6 cellular contexts compared by ENCODE assay signal in genomic region chr11:66230978-66231377, GRCh38.
"Had no signal": no experiment of that assay in that cellular context is flagged by ENCODE, and none has a peak within 500 bp of the region (broad histone marks: within the 10 kb centered on the region; RNA-seq: fewer than 3 reads in every experiment).

No MANE protein-coding gene starts in this region.

- H3K27ac ChIP-seq: GM23248 had no signal

- FAIRE-seq: HepG2 had no signal

- ATAC-seq: HepG2 had no signal

- DNase-seq: GM23248, GOT3, KBM-7 had no signal

- H3K9me3 ChIP-seq: HAP-1 had no signal

- H3K4me3 ChIP-seq: GM23248, HAP-1 had no signal

- H2AFZ ChIP-seq: GM23248 had no signal

- H3K4me1 ChIP-seq: HAP-1 had no signal

- H3K27me3 Mint-ChIP-seq: IgD-negative memory B cell had no signal

- H3K4me3 Mint-ChIP-seq: IgD-negative memory B cell had no signal
